ENCODE assay signal across 9 cellular contexts in genomic region chr4:31674313-31674947, GRCh38.
DNase-seq lines count a peak whose midpoint lies in the region; ATAC-seq, FAIRE-seq and TF ChIP-seq lines count a peak whose summit lies in the region.
"Had no signal": no experiment of that assay in that cellular context is flagged by ENCODE, and none has a peak within 500 bp of the region (broad histone marks: within the 10 kb centered on the region; RNA-seq: fewer than 3 reads in every experiment).

No MANE protein-coding gene starts in this region.

- CTCF ChIA-PET in activated CD4-positive, alpha-beta memory T cell treated with anti-CD3 and anti-CD28 coated beads for 36 hours (lab: Charles Lee): no interaction called here

- H3K27me3 ChIP-seq in BE2C (no peaks in the 10 kb centered on the region), WERI-Rb-1 (ENCODE audit: insufficient read depth, low read depth, severe bottlenecking) (no peaks in the 10 kb centered on the region)

- H3K4me1 Mint-ChIP-seq in activated CD4-positive, alpha-beta memory T cell treated with anti-CD3 and anti-CD28 coated beads for 36 hours (ENCODE audit: low read depth): no peaks in the 10 kb centered on the region
- no peaks in the 10 kb centered on the region for H3K4me1 Mint-ChIP-seq in natural killer cell

- H3K9ac ChIP-seq in kidney (ENCODE audit: low read length in 2 of 2): no peak overlapping the region

- H3K27ac ChIP-seq in WERI-Rb-1: no peak overlapping the region
- no peak overlapping the region for H3K27ac ChIP-seq in kidney (ENCODE audit: low read depth in 2 of 2, low read length in 2 of 2)

- no peaks in the 10 kb centered on the region for H3K27me3 Mint-ChIP-seq in activated CD4-positive, alpha-beta memory T cell treated with anti-CD3 and anti-CD28 coated beads for 36 hours
- H3K27me3 Mint-ChIP-seq in natural killer cell (ENCODE audit: low read depth in 2 of 2): no peaks in the 10 kb centered on the region

- no peaks in the 10 kb centered on the region for H3K36me3 Mint-ChIP-seq in activated CD4-positive, alpha-beta memory T cell treated with anti-CD3 and anti-CD28 coated beads for 36 hours
- H3K36me3 Mint-ChIP-seq in natural killer cell: no peaks in the 10 kb centered on the region

- peaks cover 7% of the 10 kb centered on the region for H3K9me3 Mint-ChIP-seq in activated CD4-positive, alpha-beta memory T cell treated with anti-CD3 and anti-CD28 coated beads for 36 hours
- peaks cover 4 to 6% of the 10 kb centered on the region in 2 donors for H3K9me3 Mint-ChIP-seq in natural killer cell

- intact Hi-C loops in kidney (cut with DNase I) (no loop called here), natural killer cell (cut with micrococcal nuclease) (no loop called here)
- intact Hi-C loops in activated CD4-positive, alpha-beta memory T cell treated with anti-CD3 and anti-CD28 coated beads for 36 hours (cut with micrococcal nuclease): no loop called here

- POLR2A ChIA-PET in activated CD4-positive, alpha-beta memory T cell treated with anti-CD3 and anti-CD28 coated beads for 36 hours (lab: Charles Lee): no interaction called here

- H3K27ac Mint-ChIP-seq in activated CD4-positive, alpha-beta memory T cell treated with anti-CD3 and anti-CD28 coated beads for 36 hours: no peak overlapping the region
- H3K27ac Mint-ChIP-seq in natural killer cell: no peak overlapping the region

- H3K4me3 Mint-ChIP-seq in activated CD4-positive, alpha-beta memory T cell treated with anti-CD3 and anti-CD28 coated beads for 36 hours: no peak overlapping the region
- no peak overlapping the region for H3K4me3 Mint-ChIP-seq in natural killer cell

- H3K36me3 ChIP-seq in BE2C: no peaks in the 10 kb centered on the region
- H3K36me3 ChIP-seq in WERI-Rb-1: no peaks in the 10 kb centered on the region
- no peaks in the 10 kb centered on the region for H3K36me3 ChIP-seq in kidney (ENCODE audit: control insufficient read depth in 1 of 2, insufficient read depth in 2 of 2, low read length in 2 of 2)

- no peak for ATAC-seq in HG02884 (IDR thresholded peaks at IDR 0.05; ENCODE audit: unreplicated experiment)
- ATAC-seq in natural killer cell: no peak

- no peak for FAIRE-seq in kidney (lab: Jason Lieb, UNC)

- H3K4me3 ChIP-seq in BE2C (ENCODE audit: low read depth, low read length) (no peak overlapping the region), WERI-Rb-1 (ENCODE audit: low read depth, low read length) (no peak overlapping the region), kidney (ENCODE audit: low read length in 2 of 2) (no peak overlapping the region)

- no peaks in the 10 kb centered on the region for H3K4me1 ChIP-seq in BE2C
- no peaks in the 10 kb centered on the region for H3K4me1 ChIP-seq in kidney (ENCODE audit: control insufficient read depth in 1 of 2, insufficient read depth in 1 of 2, low read depth in 1 of 2, low read length in 2 of 2)

- H3K9me3 ChIP-seq in BE2C: no peaks in the 10 kb centered on the region
- no peaks in the 10 kb centered on the region for H3K9me3 ChIP-seq in WERI-Rb-1 (ENCODE audit: severe bottlenecking)
- no peaks in the 10 kb centered on the region for H3K9me3 ChIP-seq in kidney (ENCODE audit: control insufficient read depth in 1 of 2, low read length in 2 of 2)

- peak; percentile 12 for DNase-seq in BE2C
- DNase-seq in HK-2 (ENCODE audit: unreplicated experiment): peak; percentile 17
- peak; percentile 15 for DNase-seq in WERI-Rb-1
- DNase-seq in kidney: no peak
- no peak for DNase-seq in NCI-H1048 (lab: John Stamatoyannopoulos, UW)
- no peak for DNase-seq in activated CD4-positive, alpha-beta memory T cell treated with anti-CD3 and anti-CD28 coated beads for 36 hours
- no peak for DNase-seq in natural killer cell
- DNase-seq: right cardiac atrium had no signal

- peak; percentile 59 for TF ChIP-seq CTCF in BE2C (IDR thresholded peaks at IDR 0.05; ENCODE audit: low read depth, low read length)
- peak; percentile 51 for TF ChIP-seq CTCF in WERI-Rb-1 (IDR thresholded peaks at IDR 0.05; ENCODE audit: low read depth, low read length)
- peak; percentile 35 for TF ChIP-seq CTCF in kidney (IDR thresholded peaks at IDR 0.05; ENCODE audit: borderline replicate concordance, extremely low read depth, insufficient read depth)
- no peak for TF ChIP-seq CTCF in natural killer cell (IDR thresholded peaks at IDR 0.05)

Comparison
In these comparisons a context has a peak if more than half of its experiments do, and no peak if none do; other contexts are left out.
1. DNase-seq: peak in BE2C (single experiment), HK-2 (single experiment) and WERI-Rb-1 (single experiment); none in kidney (single experiment), NCI-H1048 (single experiment), activated CD4-positive, alpha-beta memory T cell treated with anti-CD3 and anti-CD28 coated beads for 36 hours (single experiment) and natural killer cell (single experiment).